Comparison of ENCODE assay signal across 8 cellular contexts in the genomic region with DNA sequence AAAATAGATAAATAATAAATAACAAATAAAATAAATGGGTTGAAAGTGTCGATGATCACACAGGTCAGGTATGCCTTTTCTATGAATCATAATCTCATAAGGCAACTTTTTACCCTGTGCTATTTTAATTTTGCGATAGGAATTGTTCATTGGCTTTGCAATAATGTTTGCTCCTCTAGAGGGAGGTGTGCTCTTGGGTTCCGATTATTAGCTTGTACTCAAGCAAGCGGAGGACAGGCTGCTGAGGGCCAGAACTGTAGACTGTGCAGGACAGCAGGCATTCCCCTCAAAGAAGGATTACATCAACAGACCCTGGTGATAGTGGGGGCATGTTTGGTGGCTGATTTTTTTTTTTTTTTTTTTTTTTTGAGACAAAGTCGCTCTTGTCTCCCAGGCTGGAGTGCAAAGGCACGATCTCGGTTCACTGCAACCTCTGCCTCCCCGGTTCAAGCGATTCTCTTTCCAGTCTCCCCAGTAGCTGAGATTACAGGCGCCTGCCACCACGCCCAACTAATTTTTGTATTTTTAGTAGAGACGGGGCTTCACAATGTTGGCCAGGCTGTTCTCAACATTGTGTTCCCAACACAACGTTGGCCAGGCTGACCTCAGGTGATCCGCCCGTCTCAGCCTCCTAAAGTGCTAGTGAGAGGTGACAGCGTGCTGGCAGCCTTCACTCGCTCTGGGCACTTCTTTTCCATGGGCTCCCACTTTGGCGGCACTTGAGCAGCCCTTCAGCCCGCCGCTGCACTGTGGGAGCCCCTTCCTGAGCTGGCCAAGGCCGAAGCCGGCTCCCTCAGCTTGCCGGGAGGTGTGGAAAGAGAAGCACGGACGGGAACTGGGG. TPM values are rescaled to one million over a fixed set of nuclear protein-coding genes. Genes with fewer than 3 reads are reported as not detected.
DNase-seq lines count a peak whose midpoint lies in the region; ATAC-seq and TF ChIP-seq lines count a peak whose summit lies in the region.

No MANE protein-coding gene starts in this region.

- 65% methylated on average over 25 of the region's 25 CpGs for WGBS in right cardiac atrium
- WGBS in upper lobe of left lung, 2 donors = 80 to 83% methylated on average over 19 to 25 of the region's 25 CpGs

- peak; percentile 70 for TF ChIP-seq CTCF in RWPE1 (conservative IDR thresholded peaks at IDR 0.05; ENCODE audit: low read depth)
- TF ChIP-seq CTCF in upper lobe of left lung (IDR thresholded peaks at IDR 0.05) = peak in 5 of 6 experiments; percentile 15 to 56 (median 49)

- no peak overlapping the region for H3K4me3 ChIP-seq in right cardiac atrium (ENCODE audit: low read length)
- no peak overlapping the region for H3K4me3 ChIP-seq in upper lobe of left lung

- TF ChIP-seq EP300 in upper lobe of left lung (IDR thresholded peaks at IDR 0.05) = no peak

- no peak for TF ChIP-seq POLR2A in upper lobe of left lung (IDR thresholded peaks at IDR 0.05)

- H3K9me3 ChIP-seq in right cardiac atrium (ENCODE audit: control insufficient read depth, low read length) (no peaks in the 10 kb centered on the region), upper lobe of left lung (no peaks in the 10 kb centered on the region)

- no peaks in the 10 kb centered on the region for H3K36me3 ChIP-seq in upper lobe of left lung

- CTCF ChIA-PET in RWPE1 (lab: Yijun Ruan, JAX) = interaction anchor here (0.7 to 1.5 kb wide), 7 partner anchors 9 to 142 kb away, joined by 3 to 8 read pairs (median 4); a partner anchor contains a TSS

- H3K27me3 ChIP-seq in right cardiac atrium (ENCODE audit: control insufficient read depth, insufficient read depth) = no peaks in the 10 kb centered on the region
- no peaks in the 10 kb centered on the region for H3K27me3 ChIP-seq in upper lobe of left lung

- POLR2A ChIA-PET in RWPE1 (lab: Yijun Ruan, JAX; ENCODE audit: low non-redundant PET) = no interaction called here

- H3K4me1 ChIP-seq in right cardiac atrium (ENCODE audit: control insufficient read depth, insufficient read depth, low read length) (no peaks in the 10 kb centered on the region), upper lobe of left lung (no peaks in the 10 kb centered on the region)

- DNase-seq in SHP77 (lab: John Stamatoyannopoulos, UW) (peak; percentile 36 to 43), SHP77 treated with DMSO at 0.1 percent for 48 hours (lab: John Stamatoyannopoulos, UW) (no peak), RWPE1 (ENCODE audit: low spot score) (peak; percentile 85), right cardiac atrium (peak; percentile 50 to 81 (median 73)), upper lobe of left lung (peak in 1 of 2 donors; percentile 36), HK-2 (ENCODE audit: unreplicated experiment) (no peak), anterior cingulate cortex (lab: John Stamatoyannopoulos, UW) (no peak)

- H3K27ac ChIP-seq in RWPE1 (peak overlapping the region; percentile 68), right cardiac atrium (ENCODE audit: low read length) (peak overlapping the region; percentile 58), upper lobe of left lung (no peak overlapping the region)

- peak; percentile 84 to 88 for ATAC-seq in right cardiac atrium
- ATAC-seq in upper lobe of left lung (ENCODE audit: low FRiP score in 2 of 2) = peak; percentile 75 to 87
- no peak for ATAC-seq in GM18511 (IDR thresholded peaks at IDR 0.05; ENCODE audit: unreplicated experiment)

- intact Hi-C loops in right cardiac atrium (cut with DNase I) = loop anchor here in 2 of 4 donors (5.0 to 10.0 kb wide), 3 partner anchors 117 to 190 kb away; a partner anchor contains a TSS

RNA-seq across cellular contexts. Expression of a gene that starts 35.6 kb away (rescaled TPM):
- total RNA-seq in right cardiac atrium (10 to 100 TPM; 10.6 to 14.3 (median 13.3) TPM), upper lobe of left lung (10 to 100 TPM in 5 of 6 donors, 1 to 10 TPM in 1; 6.0 to 24.8 (median 13.9) TPM)
- polyA plus RNA-seq in right cardiac atrium = 7.7 TPM

RNA-seq across cellular contexts. Expression of a gene that starts 35.6 kb away (rescaled TPM):
- total RNA-seq in right cardiac atrium (under 1 TPM in 3 of 4 donors, not detected in 1; 0.11 to 0.17 (median 0.11) TPM), upper lobe of left lung (not detected)
- not detected for polyA plus RNA-seq in right cardiac atrium

Comparison
In these comparisons a context has a peak if more than half of its experiments do, and no peak if none do; other contexts are left out.
1. DNase-seq: peak in SHP77 (2 of 2), RWPE1 (single experiment) and right cardiac atrium (3 of 3); none in SHP77 treated with DMSO at 0.1 percent for 48 hours (single experiment), HK-2 (single experiment) and anterior cingulate cortex (0 of 58).
2. H3K27ac ChIP-seq: peak in RWPE1 (single experiment) and right cardiac atrium (single experiment); none in upper lobe of left lung (0 of 4).